In genomic region chr15:85708402-85708932, GRCh38 we compare ENCODE assay signal across 9 cellular contexts.
A peak's percentile ranks its signal among the peaks of the same experiment; 100 is the strongest.
DNase-seq lines count a peak whose midpoint lies in the region; ATAC-seq lines count a peak whose summit lies in the region.
"Had no signal": no experiment of that assay in that cellular context is flagged by ENCODE, and none has a peak within 500 bp of the region (broad histone marks: within the 10 kb centered on the region; RNA-seq: fewer than 3 reads in every experiment).

No MANE protein-coding gene starts in this region.

- peak; percentile 53 for DNase-seq in amniotic epithelial cell (ENCODE audit: low read depth)
- no peak for DNase-seq in left colon
- no peak for DNase-seq in hypothalamus (lab: John Stamatoyannopoulos, UW)
- DNase-seq: HCEC 1CT, KBM-7 had no signal

- peaks cover 37% of the 10 kb centered on the region for H3K36me3 ChIP-seq in KOPT-K1 (ENCODE audit: insufficient read depth, low read length)
- peaks cover 24 to 26% of the 10 kb centered on the region in 2 donors for H3K36me3 ChIP-seq in stomach smooth muscle (ENCODE audit: control insufficient read depth in 2 of 2, insufficient read depth in 2 of 2, low read length in 2 of 2)

- no peak overlapping the region for H3K9ac ChIP-seq in stomach smooth muscle (ENCODE audit: low read length in 2 of 2)

- H3K4me1 ChIP-seq in stomach smooth muscle (ENCODE audit: control insufficient read depth, insufficient read depth, low read length): peaks cover 14% of the 10 kb centered on the region

- intact Hi-C loops in left colon (cut with DNase I, micrococcal nuclease): no loop called here

- H3K9me3 ChIP-seq in KOPT-K1 (ENCODE audit: insufficient read depth, low read length, poor library complexity, severe bottlenecking) (no peaks in the 10 kb centered on the region), stomach smooth muscle (ENCODE audit: control insufficient read depth in 2 of 2, low read length in 2 of 2) (no peaks in the 10 kb centered on the region)

- ATAC-seq in left colon (peak; percentile 65), HG03108 (IDR thresholded peaks at IDR 0.05; ENCODE audit: unreplicated experiment) (no peak), GM21529 (IDR thresholded peaks at IDR 0.05; ENCODE audit: unreplicated experiment) (no peak)

- H3K27ac ChIP-seq in KOPT-K1 (ENCODE audit: low read depth, low read length, poor library complexity, severe bottlenecking) (peak overlapping the region; percentile 90), stomach smooth muscle (ENCODE audit: low read length) (peak overlapping the region; percentile 56)

- H3K27me3 ChIP-seq in stomach smooth muscle (ENCODE audit: control insufficient read depth in 1 of 2, insufficient read depth in 2 of 2, low read length in 2 of 2): no peaks in the 10 kb centered on the region

- H3K4me3 ChIP-seq in stomach smooth muscle (ENCODE audit: low read length in 2 of 2): no peak overlapping the region
